Comparison of ENCODE assay signal across 11 cellular contexts in genomic region chr10:30818854-30819253, GRCh38.
DNase-seq lines count a peak whose midpoint lies in the region; ATAC-seq and TF ChIP-seq lines count a peak whose summit lies in the region.
"Had no signal": no experiment of that assay in that cellular context is flagged by ENCODE, and none has a peak within 500 bp of the region (broad histone marks: within the 10 kb centered on the region; RNA-seq: fewer than 3 reads in every experiment).

No MANE protein-coding gene starts in this region.

- 0 out of 2 replicates have a peak, but pooled peaks have one; percentile 1 for TF ChIP-seq RAD21 in Ishikawa (IDR thresholded peaks at IDR 0.05; ENCODE audit: low read depth)

- H3K4me3 ChIP-seq in fibroblast of the aortic adventitia (ENCODE audit: low read depth, low read length): peak overlapping the region; percentile 67
- peak overlapping the region in 1 of 2 donors; percentile 49 for H3K4me3 ChIP-seq in muscle layer of colon (ENCODE audit: low read depth in 1 of 2, low read length in 2 of 2)
- H3K4me3 ChIP-seq in thyroid gland (replicated peaks in 1 of 3): peak overlapping the region in 1 of 3 donors; percentile 15

- intact Hi-C loops in thyroid gland (cut with DNase I): no loop called here

- peak in 1 of 2 donors; percentile 89 for TF ChIP-seq POLR2A in thyroid gland (IDR thresholded peaks at IDR 0.05)

- H3K9me3 ChIP-seq in muscle layer of colon (ENCODE audit: low read length) (no peaks in the 10 kb centered on the region), thyroid gland (no peaks in the 10 kb centered on the region)
- H3K9me3 ChIP-seq: Caco-2 had no signal

- H3K4me1 ChIP-seq in muscle layer of colon (ENCODE audit: insufficient read depth, low read length): peaks cover 75% of the 10 kb centered on the region
- H3K4me1 ChIP-seq in thyroid gland: peaks cover 77 to 96% of the 10 kb centered on the region in 2 donors
- H3K4me1 ChIP-seq: Caco-2 had no signal

- H3K27me3 ChIP-seq in muscle layer of colon (ENCODE audit: control insufficient read depth in 1 of 2, insufficient read depth in 2 of 2, low read length in 2 of 2): no peaks in the 10 kb centered on the region
- no peaks in the 10 kb centered on the region for H3K27me3 ChIP-seq in thyroid gland

- TF ChIP-seq CTCF in fibroblast of the aortic adventitia (IDR thresholded peaks at IDR 0.05; ENCODE audit: insufficient read depth, low read length) (no peak), thyroid gland (IDR thresholded peaks at IDR 0.05) (no peak)

- no peak for ATAC-seq in HG02840 (IDR thresholded peaks at IDR 0.05; ENCODE audit: low FRiP score, unreplicated experiment)
- ATAC-seq: WTC11 had no signal

- H3K27ac ChIP-seq in muscle layer of colon (ENCODE audit: low read depth, low read length): peak overlapping the region; percentile 77
- H3K27ac ChIP-seq in thyroid gland: peak overlapping the region; percentile 96 to 99 (median 97)

- H3K9ac ChIP-seq in muscle layer of colon (ENCODE audit: low read length): no peak overlapping the region

- TF ChIP-seq EP300 in Ishikawa (IDR thresholded peaks at IDR 0.05; ENCODE audit: borderline replicate concordance): peak; percentile 81

- H3K36me3 ChIP-seq in muscle layer of colon (ENCODE audit: insufficient read depth, low read length) (no peaks in the 10 kb centered on the region), thyroid gland (no peaks in the 10 kb centered on the region)

- DNase-seq in fibroblast of the aortic adventitia (ENCODE audit: low read depth) (peak; percentile 78), thyroid gland (peak; percentile 97 to 98), NCI-H2227 treated with DMSO at 0.1 percent for 48 hours (lab: John Stamatoyannopoulos, UW) (no peak)
- no peak for DNase-seq in effector CD4-positive, alpha-beta T cell
- DNase-seq: Caco-2, immature natural killer cell, NCI-H1105 treated with DMSO at 0.1 percent for 48 hours had no signal

- 50 to 63% methylated on average over 7 to 17 of the region's 17 CpGs for WGBS in thyroid gland, 2 donors

TF ChIP-seq in Ishikawa, 13 proteins besides CTCF, POLR2A, EP300 and RAD21:
- TF ChIP-seq TAF1 (IDR thresholded peaks at IDR 0.05; ENCODE audit: low read depth) (no peak), REST (IDR thresholded peaks at IDR 0.05; ENCODE audit: low read depth) (no peak), NFIC (IDR thresholded peaks at IDR 0.05) (peak; percentile 74), USF1 (IDR thresholded peaks at IDR 0.05) (no peak), CEBPB (IDR thresholded peaks at IDR 0.05) (0 out of 2 replicates have a peak, but pooled peaks have one; percentile 5), TEAD4 (IDR thresholded peaks at IDR 0.05) (peak; percentile 54), FOXM1 (IDR thresholded peaks at IDR 0.05; ENCODE audit: borderline replicate concordance, low read depth) (peak; percentile 28; the same call in 1 of the 2 replicates), MAX (IDR thresholded peaks at IDR 0.05) (peak; percentile 73), ZBTB7A (IDR thresholded peaks at IDR 0.05; ENCODE audit: low read depth) (no peak; the same call in 1 of the 2 replicates), YY1 (IDR thresholded peaks at IDR 0.05; ENCODE audit: low read depth) (no peak), CREB1 (IDR thresholded peaks at IDR 0.05; ENCODE audit: low read depth) (no peak), TCF12 (IDR thresholded peaks at IDR 0.05; ENCODE audit: low read depth) (peak; percentile 77; the same call in 1 of the 2 replicates), EGR1 (IDR thresholded peaks at IDR 0.05) (0 out of 2 replicates have a peak, but pooled peaks have one; percentile 31)

Comparison
In these comparisons a context has a peak if more than half of its experiments do, and no peak if none do; other contexts are left out.
1. DNase-seq: peak in fibroblast of the aortic adventitia (single experiment) and thyroid gland (2 of 2); none in NCI-H2227 treated with DMSO at 0.1 percent for 48 hours (single experiment) and effector CD4-positive, alpha-beta T cell (single experiment).